Comparison of ENCODE assay signal across 1 cellular context in genomic region chr17:63832014-63832413, GRCh38.
TF ChIP-seq lines count a peak whose summit lies in the region.

No MANE protein-coding gene starts in this region.

TF ChIP-seq in IMR-90, 13 proteins besides CTCF, POLR2A, EP300 and RAD21:
- TF ChIP-seq MAZ (IDR thresholded peaks at IDR 0.05; ENCODE audit: borderline replicate concordance, low read depth, low read length) = no peak
- TF ChIP-seq CEBPB (IDR thresholded peaks at IDR 0.05; ENCODE audit: low read depth, low read length) = no peak
- TF ChIP-seq RCOR1 (IDR thresholded peaks at IDR 0.05; ENCODE audit: insufficient replicate concordance, low read length) = no peak
- TF ChIP-seq ELK1 (IDR thresholded peaks at IDR 0.05; ENCODE audit: borderline replicate concordance, low read depth, low read length) = no peak
- no peak for TF ChIP-seq NFE2L2 (IDR thresholded peaks at IDR 0.05; ENCODE audit: low read depth, low read length)
- no peak for TF ChIP-seq SMC3 (IDR thresholded peaks at IDR 0.05; ENCODE audit: low read depth, low read length)
TF ChIP-seq in IMR-90: peak in this region for 0.
